28 cellular contexts compared by ENCODE assay signal in genomic region chr12:4044101-4044500, GRCh38.
"Had no signal": no experiment of that assay in that cellular context is flagged by ENCODE, and none has a peak within 500 bp of the region (broad histone marks: within the 10 kb centered on the region; RNA-seq: fewer than 3 reads in every experiment).

No MANE protein-coding gene starts in this region.

- H3K4me2 ChIP-seq: neural progenitor cell had no signal

- H3K9ac ChIP-seq: neural progenitor cell had no signal

- H3K36me3 Mint-ChIP-seq: immature natural killer cell; stimulated activated naive B cell treated with anti-CD40 and anti-IgM and Interleukin-4, amounts not matched to agents 10 μg/mL and 1 μg/mL and 100 μg/mL, for 72 hours had no signal

- H3K4me3 ChIP-seq: left ventricle myocardium inferior, lung, mucosa of descending colon, neural progenitor cell, ovary, right atrium auricular region, skin epidermis, stomach, testis, thyroid gland, transverse colon, upper lobe of left lung, vagina had no signal

- H3K27me3 ChIP-seq: neural progenitor cell, ovary, right atrium auricular region, testis, thyroid gland, transverse colon, upper lobe of left lung, vagina had no signal

- H3K36me3 ChIP-seq: left ventricle myocardium inferior, neural progenitor cell, neutrophil, ovary, right atrium auricular region, stomach, thyroid gland, transverse colon, upper lobe of left lung, vagina had no signal

- H3K4me3 Mint-ChIP-seq: immature natural killer cell; naive thymus-derived CD4-positive, alpha-beta T cell; nephron progenitor cell; neural progenitor cell; stimulated activated naive B cell treated with anti-CD40 and anti-IgM and Interleukin-4, amounts not matched to agents 10 μg/mL and 1 μg/mL and 100 μg/mL, for 72 hours had no signal

- H3K4me1 Mint-ChIP-seq: immature natural killer cell had no signal

- DNase-seq: hypothalamus; immature natural killer cell; left ventricle myocardium inferior; midbrain; mucosa of descending colon; naive thymus-derived CD4-positive, alpha-beta T cell; nephron progenitor cell; occipital lobe; ovary; stimulated activated CD4-positive, alpha-beta T cell treated with anti-CD3 and anti-CD28 coated beads, Interleukin-12 subunit alpha, Interleukin-12 subunit beta, amount 100 ng/mL, for 4 hours; stimulated activated CD4-positive, alpha-beta T cell treated with anti-CD3 and anti-CD28 coated beads, Interleukin-15, amount 100 ng/mL, for 24 hours; stimulated activated CD4-positive, alpha-beta T cell treated with anti-CD3 and anti-CD28 coated beads, Interleukin-2, amount 100 ng/mL, for 24 hours; stimulated activated CD4-positive, alpha-beta T cell treated with anti-CD3 and anti-CD28 coated beads, Interleukin-4, amount 100 ng/mL, for 1 hour; stimulated activated naive B cell treated with anti-CD40 and anti-IgM and Interleukin-4, amounts not matched to agents 10 μg/mL and 1 μg/mL and 100 μg/mL, for 72 hours; stimulated activated naive CD8-positive, alpha-beta T cell treated with anti-CD3 and anti-CD28 coated beads, Interleukin-15, Interleukin-2, amounts not matched to agents 100 U/mL and 50 U/mL, for 24 hours; stomach; testis; thyroid gland; transverse colon; upper lobe of left lung had no signal

- H3K4me1 ChIP-seq: left ventricle myocardium inferior, right atrium auricular region, stomach, testis, thyroid gland, upper lobe of left lung, vagina had no signal

- H3K9me3 ChIP-seq: left ventricle myocardium inferior, mucosa of descending colon, neutrophil, ovary, right atrium auricular region, stomach, testis, thyroid gland, transverse colon, upper lobe of left lung, vagina had no signal

- H3K9me3 Mint-ChIP-seq: immature natural killer cell; naive thymus-derived CD4-positive, alpha-beta T cell; stimulated activated naive B cell treated with anti-CD40 and anti-IgM and Interleukin-4, amounts not matched to agents 10 μg/mL and 1 μg/mL and 100 μg/mL, for 72 hours had no signal

- ATAC-seq: mucosa of descending colon; naive thymus-derived CD4-positive, alpha-beta T cell; sciatic nerve; stimulated activated naive B cell treated with anti-CD40 and anti-IgM and Interleukin-4, amounts not matched to agents 10 μg/mL and 1 μg/mL and 100 μg/mL, for 72 hours; stimulated activated naive CD8-positive, alpha-beta T cell treated with anti-CD3 and anti-CD28 coated beads, Interleukin-15, Interleukin-2, amounts not matched to agents 100 U/mL and 50 U/mL, for 24 hours had no signal

- H3K27ac Mint-ChIP-seq: immature natural killer cell; progenitor cell of endocrine pancreas; stimulated activated naive B cell treated with anti-CD40 and anti-IgM and Interleukin-4, amounts not matched to agents 10 μg/mL and 1 μg/mL and 100 μg/mL, for 72 hours had no signal

- H3K27ac ChIP-seq: left ventricle myocardium inferior, neural progenitor cell, neutrophil, ovary, right atrium auricular region, skin epidermis, stomach, testis, thyroid gland, transverse colon, upper lobe of left lung, vagina had no signal
